In the genomic region with DNA sequence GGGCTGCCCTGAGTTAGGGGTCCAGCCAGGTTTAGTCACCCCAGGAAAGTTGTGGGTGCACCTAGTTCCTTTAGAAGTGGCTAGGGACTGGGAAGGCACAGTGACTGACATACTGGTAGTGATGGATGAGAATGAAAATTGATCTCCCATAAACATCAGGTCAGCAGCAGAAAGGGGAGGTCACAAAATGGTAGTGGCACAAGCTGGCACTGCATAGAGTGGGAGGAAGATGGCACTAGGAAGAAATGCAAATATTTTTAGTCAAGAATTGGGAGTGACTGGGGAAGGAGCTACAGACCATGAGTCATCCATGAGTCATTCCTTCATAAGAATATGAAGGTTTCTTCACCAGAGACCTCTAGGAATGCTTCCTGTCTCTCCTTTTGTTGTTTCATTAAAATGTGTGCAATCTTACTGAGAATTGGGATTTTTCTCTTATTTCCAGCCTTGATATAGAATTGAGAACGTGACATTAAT, we compare ENCODE assay signal across 8 cellular contexts.
DNase-seq lines count a peak whose midpoint lies in the region; ATAC-seq, FAIRE-seq and TF ChIP-seq lines count a peak whose summit lies in the region.

No MANE protein-coding gene starts in this region.

- no peak for TF ChIP-seq POLR2A in H54 (IDR thresholded peaks at IDR 0.05; ENCODE audit: low read depth, low read length)
- TF ChIP-seq POLR2A in GM12892 (IDR thresholded peaks at IDR 0.05; ENCODE audit: low read depth, low read length): no peak

- intact Hi-C loops in aorta (cut with DNase I): no loop called here

- ATAC-seq in aorta (ENCODE audit: low FRiP score) (no peak), GM21529 (IDR thresholded peaks at IDR 0.05; ENCODE audit: unreplicated experiment) (no peak)

- H3K27me3 ChIP-seq in skeletal muscle satellite cell (ENCODE audit: control insufficient read depth, insufficient read depth, low read length) (no peaks in the 10 kb centered on the region), aorta (ENCODE audit: control insufficient read depth in 1 of 2, insufficient read depth in 2 of 2, low read length in 1 of 2) (no peaks in the 10 kb centered on the region), H7 (ENCODE audit: control insufficient read depth, insufficient read depth, low read length) (no peaks in the 10 kb centered on the region)

- H3K4me3 ChIP-seq in skeletal muscle satellite cell (ENCODE audit: low read length) (no peak overlapping the region), aorta (ENCODE audit: low read length in 2 of 2) (no peak overlapping the region), H7 (ENCODE audit: insufficient read depth, low read depth, low read length) (no peak overlapping the region)

- peak overlapping the region; percentile 34 for H3K9ac ChIP-seq in skeletal muscle satellite cell (ENCODE audit: low read depth, low read length)

- H3K27ac ChIP-seq in RWPE1 (peak overlapping the region; percentile 83), aorta (ENCODE audit: low read depth in 1 of 2, low read length in 2 of 2) (no peak overlapping the region)

- CTCF ChIA-PET in RWPE1 (lab: Yijun Ruan, JAX): interaction anchor here (0.6 kb wide), 1 partner anchor 117 kb away, joined by 8 read pairs; no protein-coding TSS in a partner anchor

- H3K4me1 ChIP-seq in skeletal muscle satellite cell (ENCODE audit: control insufficient read depth, insufficient read depth, low read length) (peaks cover 60% of the 10 kb centered on the region), aorta (ENCODE audit: control insufficient read depth in 1 of 2, insufficient read depth in 2 of 2, low read length in 2 of 2) (peaks cover 2 to 3% of the 10 kb centered on the region in 2 donors)

- DNase-seq in H54 (ENCODE audit: insufficient read length, low spot score): peak; percentile 72
- DNase-seq in RWPE1 (ENCODE audit: low spot score): peak; percentile 95
- peak; percentile 49 for DNase-seq in epidermal melanocyte (ENCODE audit: insufficient read length, low spot score)
- DNase-seq in aorta: no peak
- DNase-seq in GM12892 (ENCODE audit: insufficient read length): no peak
- no peak for DNase-seq in H7

- no peaks in the 10 kb centered on the region for H3K36me3 ChIP-seq in skeletal muscle satellite cell (ENCODE audit: insufficient read depth, low read length)
- no peaks in the 10 kb centered on the region for H3K36me3 ChIP-seq in aorta (ENCODE audit: control insufficient read depth in 1 of 2, insufficient read depth in 2 of 2, low read length in 1 of 2)
- H3K36me3 ChIP-seq in H7 (replicated peaks; ENCODE audit: control insufficient read depth, insufficient read depth, low read length): no peaks in the 10 kb centered on the region; the same call in 1 of the 2 replicates

- H3K9me3 ChIP-seq in skeletal muscle satellite cell (replicated peaks; ENCODE audit: low read length): no peaks in the 10 kb centered on the region
- H3K9me3 ChIP-seq in aorta (ENCODE audit: control insufficient read depth, low read length): no peaks in the 10 kb centered on the region

- no peak for TF ChIP-seq CTCF in RWPE1 (conservative IDR thresholded peaks at IDR 0.05; ENCODE audit: low read depth)

- WGBS in aorta, 2 donors: 88 to 95% methylated on average over 1 of the region's 1 CpG

- no peak for FAIRE-seq in H54 (lab: Jason Lieb, UNC)
- FAIRE-seq in GM12892 (lab: Jason Lieb, UNC): no peak

- POLR2A ChIA-PET in RWPE1 (lab: Yijun Ruan, JAX; ENCODE audit: low non-redundant PET): no interaction called here

- no peak overlapping the region for H3K4me2 ChIP-seq in skeletal muscle satellite cell (ENCODE audit: low read length)

Comparison
In these comparisons a context has a peak if more than half of its experiments do, and no peak if none do; other contexts are left out.
1. DNase-seq: peak in H54 (single experiment), RWPE1 (single experiment) and epidermal melanocyte (single experiment); none in aorta (0 of 2), GM12892 (single experiment) and H7 (single experiment).